8 cellular contexts compared by ENCODE assay signal in genomic region chr6:138403801-138404665, GRCh38. TPM values are rescaled to one million over a fixed set of nuclear protein-coding genes. Genes with fewer than 3 reads are reported as not detected.
A peak's percentile ranks its signal among the peaks of the same experiment; 100 is the strongest.
DNase-seq lines count a peak whose midpoint lies in the region; ATAC-seq lines count a peak whose summit lies in the region.

A gene with protein sequence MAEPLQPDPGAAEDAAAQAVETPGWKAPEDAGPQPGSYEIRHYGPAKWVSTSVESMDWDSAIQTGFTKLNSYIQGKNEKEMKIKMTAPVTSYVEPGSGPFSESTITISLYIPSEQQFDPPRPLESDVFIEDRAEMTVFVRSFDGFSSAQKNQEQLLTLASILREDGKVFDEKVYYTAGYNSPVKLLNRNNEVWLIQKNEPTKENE (plus strand): TSS chr6:138404223. CDS start chr6:138404496, 273 bp downstream.

- peaks cover 6% of the 10 kb centered on the region for H3K4me1 Mint-ChIP-seq in activated CD4-positive, alpha-beta T cell treated with anti-CD3 and anti-CD28 coated beads for 36 hours

- peak within 1 kb of the TSS; percentile 37 for H3K27ac Mint-ChIP-seq in activated CD4-positive, alpha-beta T cell treated with anti-CD3 and anti-CD28 coated beads for 36 hours

- peak within 1 kb of the TSS; percentile 70 for H3K4me3 Mint-ChIP-seq in activated CD4-positive, alpha-beta T cell treated with anti-CD3 and anti-CD28 coated beads for 36 hours

- CTCF ChIA-PET in activated CD4-positive, alpha-beta T cell treated with anti-CD3 and anti-CD28 coated beads for 36 hours (lab: Charles Lee), result interaction anchor here (0.7 to 1.4 kb wide), 3 partner anchors 51 to 728 kb away, joined by 3 to 5 read pairs (median 3); no protein-coding TSS in a partner anchor

- ATAC-seq in HG03439 (IDR thresholded peaks at IDR 0.05; ENCODE audit: unreplicated experiment), result peak; percentile 92
- peak; percentile 88 for ATAC-seq in activated CD4-positive, alpha-beta T cell treated with anti-CD3 and anti-CD28 coated beads for 36 hours

- H3K27ac ChIP-seq in cingulate gyrus (ENCODE audit: low read depth, low read length), result peak within 1 kb of the TSS; percentile 65

- peaks cover 7% of the 10 kb centered on the region for H3K36me3 Mint-ChIP-seq in activated CD4-positive, alpha-beta T cell treated with anti-CD3 and anti-CD28 coated beads for 36 hours (ENCODE audit: low read depth)

- no peaks in the 10 kb centered on the region for H3K27me3 Mint-ChIP-seq in activated CD4-positive, alpha-beta T cell treated with anti-CD3 and anti-CD28 coated beads for 36 hours

- POLR2A ChIA-PET in activated CD4-positive, alpha-beta T cell treated with anti-CD3 and anti-CD28 coated beads for 36 hours (lab: Charles Lee), result no interaction called here

- DNase-seq in AG20443 (ENCODE audit: low spot score) (peak; percentile 95), GM19238 (ENCODE audit: insufficient read length, low spot score) (peak; percentile 76), NCI-H510A treated with DMSO at 0.1 percent for 48 hours (lab: John Stamatoyannopoulos, UW) (peak; percentile 80), kidney tubule cell (ENCODE audit: low spot score) (peak; percentile 95)
- DNase-seq in activated CD4-positive, alpha-beta T cell treated with anti-CD3 and anti-CD28 coated beads for 36 hours, result peak; percentile 91
- DNase-seq in stimulated activated CD4-positive, alpha-beta T cell treated with anti-CD3 and anti-CD28 coated beads, Interleukin-1b, Interleukin-23, amount 100 ng/mL, for 24 hours (ENCODE audit: low read depth in 4 of 4, low spot score in 1 of 4), result peak; percentile 50 to 96 (median 80)

- intact Hi-C loops in activated CD4-positive, alpha-beta T cell treated with anti-CD3 and anti-CD28 coated beads for 36 hours (cut with DNase I, micrococcal nuclease), result loop anchor here (1.0 to 10.0 kb wide), 6 partner anchors 51 to 581 kb away; partner anchors contain the start of genes ARFGEF3 (in 1 of the 2), CCDC28A (in 1 of the 2) and REPS1 (in 1 of the 2)

- H3K9me3 Mint-ChIP-seq in activated CD4-positive, alpha-beta T cell treated with anti-CD3 and anti-CD28 coated beads for 36 hours (ENCODE audit: low read depth), result no peaks in the 10 kb centered on the region

RNA-seq across cellular contexts. Expression of the gene that starts here (rescaled TPM):
- total RNA-seq in activated CD4-positive, alpha-beta T cell treated with anti-CD3 and anti-CD28 coated beads for 36 hours, result 1 to 10 TPM; 4.0 to 4.7 TPM

Comparison
In these comparisons a context has a peak if more than half of its experiments do, and no peak if none do; other contexts are left out.
1. Peak in every context shown above with its lines: DNase-seq, ATAC-seq and H3K27ac ChIP-seq.